In the genomic region with DNA sequence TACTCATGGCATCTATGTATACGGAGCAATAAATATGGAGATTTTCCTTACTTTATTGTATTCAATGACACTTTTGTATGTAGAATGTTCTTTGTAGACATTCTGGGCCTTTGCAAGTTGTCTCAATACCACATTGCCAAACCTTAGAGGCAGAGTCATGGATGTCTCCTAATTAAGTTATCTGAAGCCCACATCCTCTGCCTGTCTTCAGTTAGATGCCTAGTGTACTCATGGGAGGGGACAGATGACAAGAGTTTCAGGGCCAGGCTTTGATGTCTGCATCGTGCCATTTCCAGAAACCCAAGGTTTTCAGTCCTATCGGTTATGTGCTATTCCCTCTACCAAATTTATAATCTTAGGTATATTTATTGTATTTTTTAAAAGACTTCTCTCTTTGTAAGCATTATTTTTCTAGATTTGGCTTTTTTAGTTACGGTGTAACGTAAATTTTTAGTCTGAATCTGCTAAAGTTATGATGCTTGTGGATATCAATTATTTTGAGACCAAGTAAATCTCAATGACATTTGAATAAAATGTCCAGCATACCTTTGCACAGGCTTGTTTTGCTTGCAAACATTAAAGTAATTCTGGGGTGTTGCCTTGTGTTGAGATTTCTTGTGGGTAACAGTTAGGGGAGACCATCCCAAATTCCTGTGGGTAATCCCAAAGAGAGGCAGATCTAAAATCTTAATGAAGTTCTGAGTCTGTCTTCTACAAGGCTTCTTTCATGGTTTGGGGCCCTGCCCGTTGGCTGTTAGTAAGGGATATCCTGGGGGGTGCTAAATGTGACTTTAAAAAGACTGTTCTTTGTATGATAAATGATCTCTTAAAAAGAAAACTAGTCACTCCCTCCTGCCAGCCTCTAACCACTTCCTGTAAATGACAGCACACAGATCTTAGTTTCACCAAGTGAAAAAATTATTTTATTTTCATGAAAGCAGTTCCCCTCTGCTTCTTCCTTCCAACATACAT, we compare ENCODE assay signal across 8 cellular contexts. TPM values are rescaled to one million over a fixed set of nuclear protein-coding genes. Genes with fewer than 3 reads are reported as not detected.
DNase-seq lines count a peak whose midpoint lies in the region; ATAC-seq, FAIRE-seq and TF ChIP-seq lines count a peak whose summit lies in the region.

No MANE protein-coding gene starts in this region.

- H3K27ac ChIP-seq in epithelial cell of prostate = peak overlapping the region; percentile 98

- FAIRE-seq in GM18507 (lab: Jason Lieb, UNC) = peak; percentile 67

- no peak for ATAC-seq in GM18505 (IDR thresholded peaks at IDR 0.05; ENCODE audit: unreplicated experiment)

- DNase-seq in GM18507 (ENCODE audit: extremely low spot score, insufficient read length, low read depth) = no peak
- DNase-seq in LHCN-M2 (ENCODE audit: low read depth) = peak; percentile 73
- peak; percentile 64 to 66 for DNase-seq in activated CD4-positive, alpha-beta T cell treated with anti-CD3 and anti-CD28 coated beads for 4 hours
- DNase-seq in epithelial cell of prostate (ENCODE audit: low read depth, low spot score) = no peak
- DNase-seq in stimulated activated CD8-positive, alpha-beta memory T cell treated with anti-CD3 and anti-CD28 coated beads, Interleukin-12 subunit alpha, Interleukin-12 subunit beta, amount 100 ng/mL, for 4 hours (ENCODE audit: low read depth) = peak; percentile 27
- no peak for DNase-seq in iPS-NIHi11 (ENCODE audit: low spot score)
- no peak for DNase-seq in NCI-H2227 treated with DMSO at 0.1 percent for 48 hours (lab: John Stamatoyannopoulos, UW)

- TF ChIP-seq POLR2A in GM18505 (IDR thresholded peaks at IDR 0.05; ENCODE audit: borderline replicate concordance, extremely low read depth, insufficient read depth, insufficient read length) = no peak

RNA-seq across cellular contexts. Expression of a gene that starts 8.0 kb away (rescaled TPM):
- total RNA-seq in LHCN-M2 (2014; rRNA removed) = 261 and 366 TPM in 2 replicates
- polyA plus RNA-seq in LHCN-M2 (2012) = 153 TPM

Comparison
In these comparisons a context has a peak if more than half of its experiments do, and no peak if none do; other contexts are left out.
1. DNase-seq: peak in LHCN-M2 (single experiment), activated CD4-positive, alpha-beta T cell treated with anti-CD3 and anti-CD28 coated beads for 4 hours (2 of 2) and stimulated activated CD8-positive, alpha-beta memory T cell treated with anti-CD3 and anti-CD28 coated beads, Interleukin-12 subunit alpha, Interleukin-12 subunit beta, amount 100 ng/mL, for 4 hours (single experiment); none in GM18507 (single experiment), epithelial cell of prostate (single experiment), iPS-NIHi11 (single experiment) and NCI-H2227 treated with DMSO at 0.1 percent for 48 hours (single experiment).